1 cellular context compared by ENCODE assay signal in genomic region chr18:79427368-79428225, GRCh38.
TF ChIP-seq lines count a peak whose summit lies in the region.

No MANE protein-coding gene starts in this region.

TF ChIP-seq in GM23338, 12 proteins besides CTCF, POLR2A, EP300 and RAD21 (continued from another document):
- TF ChIP-seq JUNB (IDR thresholded peaks at IDR 0.05; ENCODE audit: unreplicated experiment) (no peak), STAT1 (IDR thresholded peaks at IDR 0.05; ENCODE audit: unreplicated experiment) (no peak)
